Comparison of ENCODE assay signal across 1 cellular context in genomic region chr1:223716302-223716862, GRCh38.
TF ChIP-seq lines count a peak whose summit lies in the region.

No MANE protein-coding gene starts in this region.

TF ChIP-seq in K562, 482 proteins besides CTCF, POLR2A, EP300 and RAD21:
- TF ChIP-seq TAF1 (IDR thresholded peaks at IDR 0.05; ENCODE audit: control insufficient read depth, extremely low read depth, insufficient read depth, low read length, severe bottlenecking) (no peak), U2AF2 (optimal IDR thresholded peaks at IDR 0.05; ENCODE audit: low read depth, low read length) (no peak), SRSF9 (IDR thresholded peaks at IDR 0.05; ENCODE audit: borderline replicate concordance, low read depth, low read length) (no peak), MTA2 (IDR thresholded peaks at IDR 0.05; ENCODE audit: low read depth) (no peak), CUX1 (CRISPR knock-in tag; IDR thresholded peaks at IDR 0.05) (no peak), ZNF507 (tag; conservative IDR thresholded peaks at IDR 0.05) (no peak), ZNF133 (CRISPR knock-in tag; IDR thresholded peaks at IDR 0.05) (no peak)
